ENCODE assay signal across 9 cellular contexts in genomic region chr9:138023394-138024124, GRCh38.
DNase-seq lines count a peak whose midpoint lies in the region; ATAC-seq and TF ChIP-seq lines count a peak whose summit lies in the region.
"Had no signal": no experiment of that assay in that cellular context is flagged by ENCODE, and none has a peak within 500 bp of the region (broad histone marks: within the 10 kb centered on the region; RNA-seq: fewer than 3 reads in every experiment).

No MANE protein-coding gene starts in this region.

- peaks cover 2 to 4% (median 2%) of the 10 kb centered on the region in 11 experiments; a peak in 20 of 22 replicates for H3K9me3 ChIP-seq in BLaER1 treated with 17β-estradiol and CSF1 and Interleukin-3, amounts not matched to agents 10 nM and 100 nM (replicated peaks in 1 of 11)
- H3K9me3 ChIP-seq: tibial nerve had no signal

- H3K4me2 ChIP-seq in BLaER1 treated with 17β-estradiol and CSF1 and Interleukin-3, amounts not matched to agents 10 nM and 100 nM = peak overlapping the region in 10 of 11 experiments; percentile 32 to 52 (median 42); a peak in 15 of 22 replicates

- H3K4me1 ChIP-seq in BLaER1 treated with 17β-estradiol and CSF1 and Interleukin-3, amounts not matched to agents 10 nM and 100 nM = peaks cover 8 to 27% (median 18%) of the 10 kb centered on the region in 10 experiments; a peak in 13 of 20 replicates

- peaks cover 71% of the 10 kb centered on the region for H3K27me3 Mint-ChIP-seq in nephron progenitor cell (ENCODE audit: low read depth, poor library complexity)

- peaks cover 54 to 70% (median 65%) of the 10 kb centered on the region in 11 experiments for H3K27me3 ChIP-seq in BLaER1 treated with 17β-estradiol and CSF1 and Interleukin-3, amounts not matched to agents 10 nM and 100 nM
- H3K27me3 ChIP-seq in H7 (ENCODE audit: control insufficient read depth, insufficient read depth, low read length) (peaks cover 8% of the 10 kb centered on the region), dorsolateral prefrontal cortex (peaks cover 0 to 28% (median 9%) of the 10 kb centered on the region in 45 donors)

- in situ Hi-C loops in KBM-7 (cut with MboI; ENCODE audit: low pct_unique_long_range_greater_than_20kb, low sequenced_read_pairs) = no loop called here

- no peaks in the 10 kb centered on the region for H3K36me3 ChIP-seq in BLaER1 treated with 17β-estradiol and CSF1 and Interleukin-3, amounts not matched to agents 10 nM and 100 nM
- H3K36me3 ChIP-seq in H7 (replicated peaks; ENCODE audit: control insufficient read depth, insufficient read depth, low read length) = no peaks in the 10 kb centered on the region
- H3K36me3 ChIP-seq: tibial nerve had no signal

- peak; percentile 76 for DNase-seq in H7
- peak in 7 of 10 donors; percentile 3 to 34 (median 19) for DNase-seq in dorsolateral prefrontal cortex
- peak; percentile 50 for DNase-seq in nephron progenitor cell
- no peak for DNase-seq in T1000 (lab: John Stamatoyannopoulos, UW)
- DNase-seq in 8988T = no peak
- DNase-seq in KBM-7 = no peak

- H3K9ac ChIP-seq in BLaER1 treated with 17β-estradiol and CSF1 and Interleukin-3, amounts not matched to agents 10 nM and 100 nM = no peak overlapping the region

- no peak for TF ChIP-seq CTCF in dorsolateral prefrontal cortex (IDR thresholded peaks at IDR 0.05 in 54 of 56, conservative IDR thresholded peaks at IDR 0.05 in 2 of 56; ENCODE audit: low read depth in 1 of 56, partially characterized antibody in 56 of 56)
- no peak for TF ChIP-seq CTCF in nephron progenitor cell (IDR thresholded peaks at IDR 0.05)

- no peaks in the 10 kb centered on the region for H3K36me3 Mint-ChIP-seq in nephron progenitor cell (ENCODE audit: low read depth)

- intact Hi-C loops in dorsolateral prefrontal cortex (cut with DNase I) = no loop called here

- peaks cover 0 to 50% (median 13%) of the 10 kb centered on the region in 11 experiments; a peak in 9 of 22 replicates for H4K20me1 ChIP-seq in BLaER1 treated with 17β-estradiol and CSF1 and Interleukin-3, amounts not matched to agents 10 nM and 100 nM

- peak overlapping the region in 5 of 10 experiments; percentile 11 to 44 (median 18); a peak in 6 of 20 replicates for H3K4me3 ChIP-seq in BLaER1 treated with 17β-estradiol and CSF1 and Interleukin-3, amounts not matched to agents 10 nM and 100 nM
- peak overlapping the region; percentile 39 for H3K4me3 ChIP-seq in H7 (ENCODE audit: insufficient read depth, low read depth, low read length)
- H3K4me3 ChIP-seq in dorsolateral prefrontal cortex = peak overlapping the region in 53 of 59 donors; percentile 20 to 64 (median 43)
- H3K4me3 ChIP-seq: tibial nerve had no signal

- peak overlapping the region; percentile 51 for H3K4me3 Mint-ChIP-seq in nephron progenitor cell

- H3K4me1 Mint-ChIP-seq in nephron progenitor cell = no peaks in the 10 kb centered on the region

- H3K27ac Mint-ChIP-seq in nephron progenitor cell = no peak overlapping the region

- ATAC-seq in GM21447 (IDR thresholded peaks at IDR 0.05; ENCODE audit: unreplicated experiment) = no peak

- no peak overlapping the region for H3K27ac ChIP-seq in BLaER1 treated with 17β-estradiol and CSF1 and Interleukin-3, amounts not matched to agents 10 nM and 100 nM
- peak overlapping the region in 11 of 59 donors; percentile 11 to 66 (median 41) for H3K27ac ChIP-seq in dorsolateral prefrontal cortex
- H3K27ac ChIP-seq: tibial nerve had no signal

- H3K9me3 Mint-ChIP-seq in nephron progenitor cell = no peaks in the 10 kb centered on the region

Comparison
In these comparisons a context has a peak if more than half of its experiments do, and no peak if none do; other contexts are left out.
1. DNase-seq: peak in H7 (single experiment), dorsolateral prefrontal cortex (7 of 10) and nephron progenitor cell (single experiment); none in T1000 (single experiment), 8988T (single experiment) and KBM-7 (single experiment).